In the genomic region with DNA sequence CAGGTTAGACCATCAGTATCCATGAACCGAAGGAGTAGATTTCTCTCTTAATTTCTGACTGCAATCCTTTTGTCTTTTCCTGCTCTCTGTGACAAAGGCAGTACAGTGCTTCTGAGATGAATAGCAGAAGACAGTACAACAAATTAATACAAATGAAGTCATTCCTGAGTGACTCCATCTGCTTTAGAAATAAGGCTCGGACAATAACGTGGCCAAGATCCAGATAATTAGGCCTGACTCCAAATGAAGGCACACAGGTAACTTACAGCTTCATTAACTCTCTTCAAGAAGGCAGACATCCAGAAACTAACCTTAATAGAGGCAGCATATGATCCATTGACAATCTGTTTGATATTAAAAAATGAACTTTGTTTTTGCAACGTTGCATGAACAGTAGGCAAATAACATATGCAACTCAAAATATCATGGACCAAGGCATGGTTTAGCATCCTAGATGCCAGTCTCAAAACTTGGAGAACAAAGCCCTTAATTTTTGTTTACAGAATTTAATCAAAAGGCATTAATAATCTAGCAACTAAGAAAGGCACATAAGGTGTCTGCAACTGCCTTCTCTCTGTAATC, we compare ENCODE assay signal across 29 cellular contexts.
"Had no signal": no experiment of that assay in that cellular context is flagged by ENCODE, and none has a peak within 500 bp of the region (broad histone marks: within the 10 kb centered on the region; RNA-seq: fewer than 3 reads in every experiment).

No MANE protein-coding gene starts in this region.

- ATAC-seq: activated CD8-positive, alpha-beta memory T cell treated with anti-CD3 and anti-CD28 coated beads, Interleukin-2, amount 10 ng/mL, durations not matched to agents 7 days and 5 days; activated naive CD4-positive, alpha-beta T cell treated with anti-CD3 and anti-CD28 coated beads, Interleukin-2, amount 50 U/mL, for 72 hours; activated naive CD8-positive, alpha-beta T cell treated with anti-CD3 and anti-CD28 coated beads, Interleukin-2, amount 50 U/mL, for 24 hours; body of pancreas; T-cell had no signal

- H3K4me3 ChIP-seq: ascending aorta, body of pancreas, SK-N-MC had no signal

- H3K27ac ChIP-seq: ascending aorta, body of pancreas, SK-N-MC had no signal

- FAIRE-seq: bronchial epithelial cell, colon, TTC549 had no signal

- DNase-seq: activated B cell treated with CpG ODN at 0.5 μM for 24 hours; activated CD4-positive, alpha-beta T cell treated with anti-CD3 and anti-CD28 coated beads for 1 hour; activated CD4-positive, alpha-beta T cell treated with anti-CD3 and anti-CD28 coated beads, Interleukin-2, amount 10 ng/mL, durations not matched to agents 24 days and 14 days; activated CD4-positive, alpha-beta T cell treated with anti-CD3 and anti-CD28 coated beads, Interleukin-2, amount 50 U/mL, for 48 hours; activated CD8-positive, alpha-beta memory T cell treated with anti-CD3 and anti-CD28 coated beads, Interleukin-2, amount 10 ng/mL, durations not matched to agents 7 days and 5 days; activated effector memory CD4-positive, alpha-beta T cell treated with anti-CD3 and anti-CD28 coated beads, Interleukin-2, amount 50 U/mL, for 16 hours; activated naive CD4-positive, alpha-beta T cell treated with Interleukin-2 at 50 U/mL for 16 hours; activated naive CD8-positive, alpha-beta T cell treated with anti-CD3 and anti-CD28 coated beads, Interleukin-2, amount 50 U/mL, for 24 hours; activated T-cell treated with anti-CD3 and anti-CD28 coated beads, Interleukin-2, amount 50 U/mL, for 24 hours; amniotic stem cell; body of pancreas; central memory CD4-positive, alpha-beta T cell; Kasumi-1; KBM-7; NCI-H146; NCI-H2029; NCI-H446; NCI-H524; NCI-H748 treated with DMSO at 0.1 percent for 48 hours; SIG-M5; T-cell; T-helper 2 cell; T1000 had no signal

- H3K4me1 ChIP-seq: ascending aorta, body of pancreas had no signal

- H3K9me3 ChIP-seq: ascending aorta, body of pancreas had no signal
